11 cellular contexts compared by ENCODE assay signal in genomic region chr16:88527937-88528743, GRCh38.
"Had no signal": no experiment of that assay in that cellular context is flagged by ENCODE, and none has a peak within 500 bp of the region (broad histone marks: within the 10 kb centered on the region; RNA-seq: fewer than 3 reads in every experiment).

No MANE protein-coding gene starts in this region.

- H3K9me3 Mint-ChIP-seq: activated CD4-positive, alpha-beta memory T cell treated with anti-CD3 and anti-CD28 coated beads, Interleukin-2, amount 10 ng/mL, durations not matched to agents 7 days and 5 days; activated naive CD4-positive, alpha-beta T cell treated with anti-CD3 and anti-CD28 coated beads, Interleukin-2, amount 10 ng/mL, durations not matched to agents 7 days and 5 days; mesothelial cell of epicardium; natural killer cell; WTC11 had no signal

- FAIRE-seq: small intestine had no signal

- H3K27ac ChIP-seq: cardiac muscle cell, left lung, neutrophil, thoracic aorta, upper lobe of left lung had no signal

- H3K27ac Mint-ChIP-seq: activated CD4-positive, alpha-beta memory T cell treated with anti-CD3 and anti-CD28 coated beads, Interleukin-2, amount 10 ng/mL, durations not matched to agents 7 days and 5 days; activated naive CD4-positive, alpha-beta T cell treated with anti-CD3 and anti-CD28 coated beads, Interleukin-2, amount 10 ng/mL, durations not matched to agents 7 days and 5 days; mesothelial cell of epicardium had no signal

- H3K4me3 ChIP-seq: cardiac muscle cell, left lung, thoracic aorta, upper lobe of left lung had no signal

- H3K36me3 Mint-ChIP-seq: activated naive CD4-positive, alpha-beta T cell treated with anti-CD3 and anti-CD28 coated beads, Interleukin-2, amount 10 ng/mL, durations not matched to agents 7 days and 5 days; natural killer cell had no signal

- H3K27me3 ChIP-seq: cardiac muscle cell had no signal

- H3K36me3 ChIP-seq: cardiac muscle cell, left lung, neutrophil, thoracic aorta, upper lobe of left lung had no signal

- H3K27me3 Mint-ChIP-seq: activated CD4-positive, alpha-beta memory T cell treated with anti-CD3 and anti-CD28 coated beads, Interleukin-2, amount 10 ng/mL, durations not matched to agents 7 days and 5 days; activated naive CD4-positive, alpha-beta T cell treated with anti-CD3 and anti-CD28 coated beads, Interleukin-2, amount 10 ng/mL, durations not matched to agents 7 days and 5 days had no signal

- H3K4me1 Mint-ChIP-seq: activated CD4-positive, alpha-beta memory T cell treated with anti-CD3 and anti-CD28 coated beads, Interleukin-2, amount 10 ng/mL, durations not matched to agents 7 days and 5 days had no signal

- H3K4me3 Mint-ChIP-seq: activated CD4-positive, alpha-beta memory T cell treated with anti-CD3 and anti-CD28 coated beads, Interleukin-2, amount 10 ng/mL, durations not matched to agents 7 days and 5 days; activated naive CD4-positive, alpha-beta T cell treated with anti-CD3 and anti-CD28 coated beads, Interleukin-2, amount 10 ng/mL, durations not matched to agents 7 days and 5 days; mesothelial cell of epicardium; natural killer cell; WTC11 had no signal

- H3K9me3 ChIP-seq: left lung, neutrophil, thoracic aorta, upper lobe of left lung had no signal
